In genomic region chr17:5378566-5379207, GRCh38 we compare ENCODE assay signal across 1 cellular context.
TF ChIP-seq lines count a peak whose summit lies in the region.

No MANE protein-coding gene starts in this region.

TF ChIP-seq in HepG2, 621 proteins besides CTCF, POLR2A, EP300 and RAD21:
- no peak for TF ChIP-seq REL (CRISPR knock-in tag; conservative IDR thresholded peaks at IDR 0.05)
- TF ChIP-seq POLR2AphosphoS2 (IDR thresholded peaks at IDR 0.05; ENCODE audit: low read depth, low read length) = 0 out of 2 replicates have a peak, but pooled peaks have one; percentile 32
- TF ChIP-seq RBFOX2 (IDR thresholded peaks at IDR 0.05; ENCODE audit: low read depth, low read length) = no peak
- no peak for TF ChIP-seq KDM5B (CRISPR knock-in tag; IDR thresholded peaks at IDR 0.05; ENCODE audit: borderline replicate concordance)
- TF ChIP-seq ZBTB2 (CRISPR knock-in tag; IDR thresholded peaks at IDR 0.05; ENCODE audit: low read depth) = no peak
- no peak for TF ChIP-seq CENPBD1 (CRISPR knock-in tag; IDR thresholded peaks at IDR 0.05; ENCODE audit: borderline replicate concordance, low read depth)
- TF ChIP-seq RBM22 (optimal IDR thresholded peaks at IDR 0.05; ENCODE audit: low read length) = peak; percentile 85
- TF ChIP-seq RBAK (CRISPR knock-in tag; IDR thresholded peaks at IDR 0.05) = no peak
